In genomic region chr11:15976433-15977045, GRCh38 we compare ENCODE assay signal across 20 cellular contexts.
A peak's percentile ranks its signal among the peaks of the same experiment; 100 is the strongest.
DNase-seq lines count a peak whose midpoint lies in the region; ATAC-seq and TF ChIP-seq lines count a peak whose summit lies in the region.
"Had no signal": no experiment of that assay in that cellular context is flagged by ENCODE, and none has a peak within 500 bp of the region (broad histone marks: within the 10 kb centered on the region; RNA-seq: fewer than 3 reads in every experiment).

No MANE protein-coding gene starts in this region.

- TF ChIP-seq CTCF in heart left ventricle (IDR thresholded peaks at IDR 0.05) (no peak), gastroesophageal sphincter (IDR thresholded peaks at IDR 0.05) (no peak)

- no peak overlapping the region for H3K4me3 ChIP-seq in heart left ventricle
- no peak overlapping the region for H3K4me3 ChIP-seq in gastroesophageal sphincter
- H3K4me3 ChIP-seq: A549, transverse colon had no signal

- H3K9me3 ChIP-seq in heart left ventricle (no peaks in the 10 kb centered on the region), gastroesophageal sphincter (no peaks in the 10 kb centered on the region)
- H3K9me3 ChIP-seq: A549, transverse colon had no signal

- peak in 3 of 4 donors; percentile 27 to 62 (median 41) for ATAC-seq in heart left ventricle
- peak; percentile 41 for ATAC-seq in gastroesophageal sphincter
- ATAC-seq: A549; activated naive CD4-positive, alpha-beta T cell treated with anti-CD3 and anti-CD28 coated beads, Interleukin-2, amount 50 U/mL, for 72 hours had no signal

- TF ChIP-seq EP300 in gastroesophageal sphincter (IDR thresholded peaks at IDR 0.05) = no peak

- H3K4me1 ChIP-seq in heart left ventricle (peaks cover 0 to 8% (median 0%) of the 10 kb centered on the region in 12 donors), gastroesophageal sphincter (peaks cover 0 to 10% (median 0%) of the 10 kb centered on the region in 3 donors)
- H3K4me1 ChIP-seq: A549, transverse colon had no signal

- no peak overlapping the region for H3K27ac ChIP-seq in heart left ventricle
- no peak overlapping the region for H3K27ac ChIP-seq in gastroesophageal sphincter
- H3K27ac ChIP-seq: A549, transverse colon had no signal

- DNase-seq in heart left ventricle (no peak), cardiac septum (ENCODE audit: low spot score) (no peak), UCSD-AML1 (lab: John Stamatoyannopoulos, UW; ENCODE audit: unreplicated experiment) (peak; percentile 2), NCI-H748 treated with DMSO at 0.1 percent for 48 hours (lab: John Stamatoyannopoulos, UW) (no peak), DMS153 treated with DMSO at 0.1 percent for 48 hours (lab: John Stamatoyannopoulos, UW; ENCODE audit: unreplicated experiment) (no peak), cerebellum (ENCODE audit: low spot score) (no peak), islet precursor cell (no peak)
- DNase-seq: activated CD4-positive, alpha-beta T cell treated with anti-CD3 and anti-CD28 coated beads, Interleukin-2, amount 50 U/mL, for 4 hours; activated T-cell treated with anti-CD3 and anti-CD28 coated beads, Interleukin-2, amount 50 U/mL, for 24 hours; caudate nucleus; effector memory CD4-positive, alpha-beta T cell; GDM1; immature natural killer cell; NCI-H1417 treated with DMSO at 0.1 percent for 48 hours; occipital lobe; small intestine; transverse colon had no signal

- 78 to 84% (median 81%) methylated on average over 7 of the region's 7 CpGs for WGBS in heart left ventricle, 4 donors
- 49 to 56% methylated on average over 6 to 7 of the region's 7 CpGs for WGBS in gastroesophageal sphincter (ENCODE audit: low coverage in 1 of 2), 2 donors

- TF ChIP-seq POLR2A in heart left ventricle (IDR thresholded peaks at IDR 0.05) (no peak), gastroesophageal sphincter (IDR thresholded peaks at IDR 0.05) (no peak)

- intact Hi-C loops in heart left ventricle (cut with DNase I) = loop anchor here in 3 of 10 donors (10.0 kb wide), 3 partner anchors 152 to 652 kb away; no protein-coding TSS in a partner anchor
- intact Hi-C loops in cardiac septum (cut with DNase I) = no loop called here

- H3K36me3 ChIP-seq in heart left ventricle (no peaks in the 10 kb centered on the region), gastroesophageal sphincter (no peaks in the 10 kb centered on the region)
- H3K36me3 ChIP-seq: transverse colon had no signal

- H3K27me3 ChIP-seq in heart left ventricle = no peaks in the 10 kb centered on the region
- no peaks in the 10 kb centered on the region for H3K27me3 ChIP-seq in gastroesophageal sphincter
- H3K27me3 ChIP-seq: transverse colon had no signal
